Comparison of ENCODE assay signal across 27 cellular contexts in genomic region chr5:122300374-122300773, GRCh38. TPM values are rescaled to one million over a fixed set of nuclear protein-coding genes. Genes with fewer than 3 reads are reported as not detected.
DNase-seq lines count a peak whose midpoint lies in the region; ATAC-seq and TF ChIP-seq lines count a peak whose summit lies in the region.
"Had no signal": no experiment of that assay in that cellular context is flagged by ENCODE, and none has a peak within 500 bp of the region (broad histone marks: within the 10 kb centered on the region; RNA-seq: fewer than 3 reads in every experiment).

No MANE protein-coding gene starts in this region.

- POLR2A ChIA-PET in WTC11 (lab: Charles Lee), result no interaction called here

- H3K4me1 Mint-ChIP-seq in WTC11, result peaks cover 15% of the 10 kb centered on the region
- H3K4me1 Mint-ChIP-seq: activated B cell treated with CpG ODN at 0.5 μM for 24 hours, neural crest cell had no signal

- ATAC-seq in GM18907 (IDR thresholded peaks at IDR 0.05; ENCODE audit: unreplicated experiment) (peak; percentile 44), WTC11 (peak; percentile 48; the same call in 1 of the 2 replicates), GM18517 (IDR thresholded peaks at IDR 0.05; ENCODE audit: unreplicated experiment) (no peak)
- ATAC-seq: right lobe of liver had no signal

- H3K9me3 Mint-ChIP-seq in WTC11, result no peaks in the 10 kb centered on the region
- H3K9me3 Mint-ChIP-seq: brain, neural crest cell had no signal

- no peak overlapping the region; the same call in 1 of the 2 replicates for H3K27ac Mint-ChIP-seq in WTC11
- H3K27ac Mint-ChIP-seq: activated B cell treated with CpG ODN at 0.5 μM for 24 hours had no signal

- TF ChIP-seq CTCF in GM12865 (IDR thresholded peaks at IDR 0.05; ENCODE audit: insufficient read depth, low read depth, low read length, missing control alignments) (no peak), WTC11 (IDR thresholded peaks at IDR 0.05) (no peak)

- no peaks in the 10 kb centered on the region for H3K27me3 Mint-ChIP-seq in WTC11 (ENCODE audit: low read depth)
- H3K27me3 Mint-ChIP-seq: activated B cell treated with CpG ODN at 0.5 μM for 24 hours, brain had no signal

- DNase-seq in GM12865 (ENCODE audit: low read depth) (peak; percentile 43), NAMALWA (ENCODE audit: low spot score) (peak; percentile 26), WTC11 (ENCODE audit: low spot score) (no peak), NCI-H345 (lab: John Stamatoyannopoulos, UW) (no peak)
- no peak for DNase-seq in activated naive CD4-positive, alpha-beta T cell treated with Interleukin-2 at 50 U/mL for 16 hours
- DNase-seq: activated B cell treated with CpG ODN at 0.5 μM for 24 hours; activated CD4-positive, alpha-beta T cell treated with anti-CD3 and anti-CD28 coated beads, Interleukin-2, amount 50 U/mL, for 4 hours; activated CD8-positive, alpha-beta memory T cell treated with anti-CD3 and anti-CD28 coated beads, Interleukin-2, amount 50 U/mL, for 48 hours; activated effector memory CD4-positive, alpha-beta T cell treated with anti-CD3 and anti-CD28 coated beads, Interleukin-2, amount 50 U/mL, for 16 hours; COR-L47; Karpas-422; NCI-H1048; NCI-H1694 treated with DMSO at 0.1 percent for 48 hours; NCI-H2227 treated with DMSO at 0.1 percent for 48 hours; NK-92 treated with Interleukin-12 subunit alpha and Interleukin-12 subunit beta, amount 100 ng/mL, for 24 hours; right lobe of liver; stimulated activated CD4-positive, alpha-beta T cell treated with anti-CD3 and anti-CD28 coated beads, Interleukin-12 subunit alpha, Interleukin-12 subunit beta, amount 100 ng/mL, for 4 hours; stimulated activated CD4-positive, alpha-beta T cell treated with anti-CD3 and anti-CD28 coated beads, Interleukin-4, amount 100 ng/mL, for 24 hours; stimulated activated naive CD4-positive, alpha-beta T cell; T-helper 9 cell; testis had no signal

- CTCF ChIA-PET in WTC11 (lab: Charles Lee), result interaction anchor here (1.3 kb wide), 1 partner anchor 224 kb away, joined by 3 read pairs; no protein-coding TSS in a partner anchor

- H3K4me3 ChIP-seq in GM12865 (ENCODE audit: low read depth, low read length), result no peak overlapping the region
- H3K4me3 ChIP-seq: BLaER1 treated with 17β-estradiol and CSF1 and Interleukin-3, amounts not matched to agents 10 nM and 100 nM; lung; right lobe of liver; testis had no signal

- no peak overlapping the region for H3K4me3 Mint-ChIP-seq in WTC11
- H3K4me3 Mint-ChIP-seq: activated B cell treated with CpG ODN at 0.5 μM for 24 hours, neural crest cell had no signal

- no peaks in the 10 kb centered on the region for H3K36me3 Mint-ChIP-seq in WTC11
- H3K36me3 Mint-ChIP-seq: brain had no signal

TF ChIP-seq in WTC11, 78 proteins besides CTCF, POLR2A, EP300 and RAD21:
- TF ChIP-seq USF1 (CRISPR knock-in tag; IDR thresholded peaks at IDR 0.05) (peak; percentile 72), ZNF121 (CRISPR knock-in tag; IDR thresholded peaks at IDR 0.05) (no peak), NFYB (CRISPR knock-in tag; conservative IDR thresholded peaks at IDR 0.05; ENCODE audit: low read depth) (0 out of 2 replicates have a peak, but pooled peaks have one; percentile 23), ZNF512 (CRISPR knock-in tag; IDR thresholded peaks at IDR 0.05; ENCODE audit: borderline replicate concordance) (no peak), USF2 (CRISPR knock-in tag; IDR thresholded peaks at IDR 0.05) (peak; percentile 80)

RNA-seq across cellular contexts. Expression of gene SNCAIP, which starts 11.7 kb away (rescaled TPM):
- total RNA-seq in WTC11 (2021), result 9.2 to 10.0 TPM (median 9.7 TPM) in 3 replicates
- total RNA-seq: activated B cell treated with CpG ODN at 0.5 μM for 24 hours had no signal

Comparison
In these comparisons a context has a peak if more than half of its experiments do, and no peak if none do; other contexts are left out.
1. DNase-seq: peak in GM12865 (single experiment) and NAMALWA (single experiment); none in WTC11 (single experiment), activated naive CD4-positive, alpha-beta T cell treated with Interleukin-2 at 50 U/mL for 16 hours (single experiment) and NCI-H345 (single experiment).